15 cellular contexts compared by ENCODE assay signal in genomic region chr14:20803221-20803620, GRCh38. TPM values are rescaled to one million over a fixed set of nuclear protein-coding genes. Genes with fewer than 3 reads are reported as not detected.
DNase-seq lines count a peak whose midpoint lies in the region; ATAC-seq and TF ChIP-seq lines count a peak whose summit lies in the region.
"Had no signal": no experiment of that assay in that cellular context is flagged by ENCODE, and none has a peak within 500 bp of the region (broad histone marks: within the 10 kb centered on the region; RNA-seq: fewer than 3 reads in every experiment).

No MANE protein-coding gene starts in this region.

- H3K36me3 ChIP-seq in esophagus muscularis mucosa (no peaks in the 10 kb centered on the region), neuronal stem cell (replicated peaks in 1 of 2; ENCODE audit: control insufficient read depth in 2 of 2, insufficient read depth in 2 of 2, low read length in 2 of 2) (no peaks in the 10 kb centered on the region), upper lobe of left lung (no peaks in the 10 kb centered on the region)
- H3K36me3 ChIP-seq: BLaER1, SJCRH30 had no signal

- H3K27me3 ChIP-seq in esophagus muscularis mucosa (peaks cover 0 to 9% (median 0%) of the 10 kb centered on the region in 4 donors), neuronal stem cell (ENCODE audit: control insufficient read depth in 3 of 3, insufficient read depth in 3 of 3, low read depth in 1 of 3, low read length in 3 of 3) (no peaks in the 10 kb centered on the region), upper lobe of left lung (no peaks in the 10 kb centered on the region)
- H3K27me3 ChIP-seq: BLaER1 had no signal

- no peak overlapping the region for H2BK120ac ChIP-seq in neuronal stem cell (ENCODE audit: low read depth, low read length)

- no peak overlapping the region for H3K14ac ChIP-seq in neuronal stem cell (ENCODE audit: low read length)

- peak overlapping the region; percentile 36 to 56 (median 44) for H3K4me3 ChIP-seq in esophagus muscularis mucosa
- H3K4me3 ChIP-seq in neuronal stem cell (ENCODE audit: low read length in 2 of 2), result no peak overlapping the region
- peak overlapping the region in 2 of 4 donors; percentile 61 to 62 for H3K4me3 ChIP-seq in upper lobe of left lung
- H3K4me3 ChIP-seq: BLaER1, SJCRH30 had no signal

- DNase-seq in esophagus muscularis mucosa (ENCODE audit: extremely low spot score) (no peak), neuronal stem cell (ENCODE audit: low spot score) (no peak), upper lobe of left lung (peak in 1 of 2 donors; percentile 16), HPDE6-E6E7 (ENCODE audit: extremely low spot score) (no peak)
- DNase-seq: activated CD4-positive, alpha-beta T cell treated with anti-CD3 and anti-CD28 coated beads, Interleukin-2, amount 10 ng/mL, durations not matched to agents 24 days and 14 days; activated naive CD8-positive, alpha-beta T cell treated with anti-CD3 and anti-CD28 coated beads for 36 hours; activated T-cell treated with anti-CD3 and anti-CD28 coated beads for 4 hours; SJCRH30; stimulated activated naive CD8-positive, alpha-beta T cell treated with anti-CD3 and anti-CD28 coated beads, Interleukin-15, Interleukin-2, amounts not matched to agents 100 U/mL and 50 U/mL, for 24 hours; T1000 had no signal

- TF ChIP-seq EP300 in esophagus muscularis mucosa (IDR thresholded peaks at IDR 0.05) (no peak), upper lobe of left lung (IDR thresholded peaks at IDR 0.05) (no peak)

- peak overlapping the region; percentile 95 for H3K27ac ChIP-seq in angular gyrus (ENCODE audit: low read depth, low read length)
- H3K27ac ChIP-seq in esophagus muscularis mucosa (replicated peaks in 1 of 4), result peak overlapping the region; percentile 49 to 67 (median 61)
- H3K27ac ChIP-seq in neuronal stem cell (replicated peaks; ENCODE audit: low read length), result no peak overlapping the region
- H3K27ac ChIP-seq in upper lobe of left lung, result peak overlapping the region; percentile 80 to 90 (median 85)
- H3K27ac ChIP-seq: BLaER1, SJCRH30 had no signal

- H2AFZ ChIP-seq in neuronal stem cell (ENCODE audit: low read length), result peak overlapping the region; percentile 57

- H2BK12ac ChIP-seq in neuronal stem cell (ENCODE audit: low read length), result no peak overlapping the region

- H3K4me2 ChIP-seq in neuronal stem cell (ENCODE audit: insufficient read depth, low read length, poor library complexity, severe bottlenecking), result no peak overlapping the region
- H3K4me2 ChIP-seq: BLaER1 had no signal

- TF ChIP-seq POLR2A in esophagus muscularis mucosa (IDR thresholded peaks at IDR 0.05; ENCODE audit: low read depth) (no peak), upper lobe of left lung (IDR thresholded peaks at IDR 0.05) (no peak)

- H3K79me1 ChIP-seq in neuronal stem cell (ENCODE audit: low read depth, low read length), result no peaks in the 10 kb centered on the region

- intact Hi-C loops in esophagus muscularis mucosa (cut with DNase I), result no loop called here

- TF ChIP-seq CTCF in esophagus muscularis mucosa (IDR thresholded peaks at IDR 0.05), result no peak
- no peak for TF ChIP-seq CTCF in upper lobe of left lung (IDR thresholded peaks at IDR 0.05)

- H4K8ac ChIP-seq in neuronal stem cell (ENCODE audit: low read depth, low read length), result no peak overlapping the region

- ATAC-seq in upper lobe of left lung (ENCODE audit: low FRiP score in 2 of 2), result no peak
- ATAC-seq in GM19455 (IDR thresholded peaks at IDR 0.05; ENCODE audit: unreplicated experiment), result no peak
- ATAC-seq in HG03039 (IDR thresholded peaks at IDR 0.05; ENCODE audit: unreplicated experiment), result no peak
- ATAC-seq: stimulated activated naive CD8-positive, alpha-beta T cell treated with anti-CD3 and anti-CD28 coated beads, Interleukin-15, Interleukin-2, amounts not matched to agents 100 U/mL and 50 U/mL, for 24 hours had no signal

- H2AK5ac ChIP-seq in neuronal stem cell (ENCODE audit: low read depth, low read length), result no peak overlapping the region

- H3K18ac ChIP-seq in neuronal stem cell (ENCODE audit: low read length), result no peak overlapping the region

- H3K4ac ChIP-seq in neuronal stem cell (ENCODE audit: low read length), result no peak overlapping the region

- no peak overlapping the region for H3K23ac ChIP-seq in neuronal stem cell (ENCODE audit: low read depth, low read length, poor library complexity)

- no peaks in the 10 kb centered on the region for H3K9me3 ChIP-seq in esophagus muscularis mucosa
- H3K9me3 ChIP-seq in neuronal stem cell (replicated peaks in 1 of 2; ENCODE audit: control insufficient read depth in 2 of 2, insufficient read depth in 1 of 2, low read depth in 1 of 2, low read length in 2 of 2), result no peaks in the 10 kb centered on the region
- no peaks in the 10 kb centered on the region for H3K9me3 ChIP-seq in upper lobe of left lung
- H3K9me3 ChIP-seq: BLaER1, SJCRH30 had no signal

- peaks cover 15 to 24% (median 19%) of the 10 kb centered on the region in 4 donors for H3K4me1 ChIP-seq in esophagus muscularis mucosa
- H3K4me1 ChIP-seq in neuronal stem cell (ENCODE audit: control insufficient read depth in 2 of 2, insufficient read depth in 1 of 2, low read depth in 1 of 2, low read length in 2 of 2), result peaks cover 10 to 16% of the 10 kb centered on the region in 2 donors
- peaks cover 27 to 48% (median 42%) of the 10 kb centered on the region in 4 donors for H3K4me1 ChIP-seq in upper lobe of left lung
- H3K4me1 ChIP-seq: SJCRH30 had no signal

- H4K91ac ChIP-seq in neuronal stem cell (ENCODE audit: low read depth, low read length, poor library complexity), result no peak overlapping the region

- 59% methylated on average over 7 of the region's 7 CpGs for WGBS in esophagus muscularis mucosa
- WGBS in neuronal stem cell (ENCODE audit: extremely low coverage in 2 of 2, insufficient read length in 2 of 2, insufficient replicate concordance in 1 of 2), 2 donors, result no CpG with 5 or more reads among the region's 7 CpGs
- 46 to 60% methylated on average over 7 of the region's 7 CpGs for WGBS in upper lobe of left lung, 2 donors

- H3K9ac ChIP-seq in neuronal stem cell (ENCODE audit: low read depth, low read length, poor library complexity), result no peak overlapping the region
- H3K9ac ChIP-seq: BLaER1 had no signal

- H2BK15ac ChIP-seq in neuronal stem cell (ENCODE audit: low read length), result no peak overlapping the region

- H2BK5ac ChIP-seq in neuronal stem cell (ENCODE audit: low read length), result no peak overlapping the region

RNA-seq across cellular contexts. Expression of gene RNASE1, which starts 0.6 kb away (rescaled TPM):
- total RNA-seq in esophagus muscularis mucosa, result 100 to 1,000 TPM; 270 to 766 (median 341) TPM
- 0.78 TPM for polyA plus RNA-seq in neuronal stem cell (2013, experiment 1 of 2)
- 1.0 TPM for polyA plus RNA-seq in neuronal stem cell (2013, experiment 2 of 2)
- 1,000 to 10,000 TPM in 2 of 6 donors, 100 to 1,000 TPM in 4; 229 to 1,558 (median 860) TPM for total RNA-seq in upper lobe of left lung
- total RNA-seq: activated CD4-positive, alpha-beta T cell treated with anti-CD3 and anti-CD28 coated beads, Interleukin-2, amount 10 ng/mL, durations not matched to agents 24 days and 14 days; activated naive CD8-positive, alpha-beta T cell treated with anti-CD3 and anti-CD28 coated beads for 36 hours; SJCRH30 had no signal

RNA-seq across cellular contexts. Expression of gene RNASE6, which starts 22.2 kb away (rescaled TPM):
- 10 to 100 TPM in 1 of 4 donors, 1 to 10 TPM in 3; 5.2 to 23.9 (median 8.0) TPM for total RNA-seq in esophagus muscularis mucosa
- not detected for polyA plus RNA-seq in neuronal stem cell (2013, experiment 1 of 2)
- not detected for polyA plus RNA-seq in neuronal stem cell (2013, experiment 2 of 2)
- total RNA-seq in upper lobe of left lung, result 10 to 100 TPM in 4 of 6 donors, 1 to 10 TPM in 2; 3.0 to 29.9 (median 15.2) TPM
- total RNA-seq: SJCRH30 had no signal

RNA-seq across cellular contexts. Expression of gene EDDM3B, which starts 35.0 kb away (rescaled TPM):
- total RNA-seq in esophagus muscularis mucosa (not detected), upper lobe of left lung (not detected)
- polyA plus RNA-seq in neuronal stem cell (2013, experiment 1 of 2), result not detected
- polyA plus RNA-seq in neuronal stem cell (2013, experiment 2 of 2), result not detected
- total RNA-seq: activated CD4-positive, alpha-beta T cell treated with anti-CD3 and anti-CD28 coated beads, Interleukin-2, amount 10 ng/mL, durations not matched to agents 24 days and 14 days; activated naive CD8-positive, alpha-beta T cell treated with anti-CD3 and anti-CD28 coated beads for 36 hours; frontal cortex; SJCRH30 had no signal

RNA-seq across cellular contexts. Expression of gene EDDM3A, which starts 57.5 kb away (rescaled TPM):
- total RNA-seq in esophagus muscularis mucosa (not detected), upper lobe of left lung (not detected)
- not detected for polyA plus RNA-seq in neuronal stem cell (2013, experiment 1 of 2)
- not detected for polyA plus RNA-seq in neuronal stem cell (2013, experiment 2 of 2)
- total RNA-seq: activated CD4-positive, alpha-beta T cell treated with anti-CD3 and anti-CD28 coated beads, Interleukin-2, amount 10 ng/mL, durations not matched to agents 24 days and 14 days; activated naive CD8-positive, alpha-beta T cell treated with anti-CD3 and anti-CD28 coated beads for 36 hours; frontal cortex; SJCRH30 had no signal

Comparison
In these comparisons a context has a peak if more than half of its experiments do, and no peak if none do; other contexts are left out.
1. H3K4me3 ChIP-seq: peak in esophagus muscularis mucosa (4 of 4); none in neuronal stem cell (0 of 2).